1 cellular context compared by ENCODE assay signal in genomic region chr10:124730790-124731189, GRCh38.
A peak's percentile ranks its signal among the peaks of the same experiment; 100 is the strongest.
TF ChIP-seq lines count a peak whose summit lies in the region.

No MANE protein-coding gene starts in this region.

TF ChIP-seq in HepG2, 621 proteins besides CTCF, POLR2A, EP300 and RAD21:
- TF ChIP-seq ZBTB40 (IDR thresholded peaks at IDR 0.05) (peak; percentile 62), ZBTB40 (CRISPR knock-in tag; IDR thresholded peaks at IDR 0.05) (peak; percentile 92), ZNF883 (CRISPR knock-in tag; IDR thresholded peaks at IDR 0.05; ENCODE audit: not compliant biosample characterization) (no peak), AGO1 (IDR thresholded peaks at IDR 0.05; ENCODE audit: low read depth, low read length, poor library complexity, severe bottlenecking) (no peak)
